In genomic region chr1:89454845-89455521, GRCh38 we compare ENCODE assay signal across 8 cellular contexts.
DNase-seq lines count a peak whose midpoint lies in the region; ATAC-seq and TF ChIP-seq lines count a peak whose summit lies in the region.

No MANE protein-coding gene starts in this region.

- H3K27me3 Mint-ChIP-seq in immature natural killer cell (ENCODE audit: low read depth in 3 of 3), result peaks cover 0 to 12% (median 2%) of the 10 kb centered on the region in 3 donors

- in situ Hi-C loops in GM13976 (cut with MboI; ENCODE audit: low sequenced_read_pairs, unreplicated experiment), result loop anchor here (25.0 kb wide), 1 partner anchor 368 kb away; no protein-coding TSS in a partner anchor

- H3K36me3 Mint-ChIP-seq in immature natural killer cell, result no peaks in the 10 kb centered on the region

- H3K27ac Mint-ChIP-seq in immature natural killer cell, result no peak overlapping the region

- no peaks in the 10 kb centered on the region for H3K9me3 Mint-ChIP-seq in immature natural killer cell

- DNase-seq in A172 (ENCODE audit: low spot score) (peak; percentile 28), GM13976 (ENCODE audit: low spot score) (peak; percentile 40), NCI-H1417 treated with DMSO at 0.1 percent for 48 hours (lab: John Stamatoyannopoulos, UW) (peak; percentile 50), T follicular helper cell (ENCODE audit: low read depth) (peak; percentile 48), astrocyte of the hippocampus (ENCODE audit: low read depth, low spot score) (peak; percentile 64), immature natural killer cell (peak; percentile 58 to 66 (median 61))
- peak; percentile 55 for DNase-seq in stimulated activated CD4-positive, alpha-beta T cell treated with anti-CD3 and anti-CD28 coated beads, Interleukin-1b, Interleukin-23, amount 100 ng/mL, for 48 hours

- no peak for ATAC-seq in GM21619 (IDR thresholded peaks at IDR 0.05; ENCODE audit: unreplicated experiment)

- peak; percentile 35 for TF ChIP-seq CTCF in GM13976 (IDR thresholded peaks at IDR 0.05; ENCODE audit: borderline replicate concordance, control extremely low read depth, extremely low read depth, insufficient read depth, missing control alignments)

- no peaks in the 10 kb centered on the region for H3K4me1 Mint-ChIP-seq in immature natural killer cell

- H3K4me3 Mint-ChIP-seq in immature natural killer cell, result no peak overlapping the region
